Comparison of ENCODE assay signal across 11 cellular contexts in genomic region chr4:110108470-110108869, GRCh38.
DNase-seq lines count a peak whose midpoint lies in the region; ATAC-seq lines count a peak whose summit lies in the region.
"Had no signal": no experiment of that assay in that cellular context is flagged by ENCODE, and none has a peak within 500 bp of the region (broad histone marks: within the 10 kb centered on the region; RNA-seq: fewer than 3 reads in every experiment).

No MANE protein-coding gene starts in this region.

- peak overlapping the region; percentile 63 for H3K27ac ChIP-seq in temporal lobe (ENCODE audit: low read depth, low read length)
- H3K27ac ChIP-seq: RWPE1 had no signal

- ATAC-seq in HG02678 (IDR thresholded peaks at IDR 0.05; ENCODE audit: unreplicated experiment): peak; percentile 77
- peak; percentile 84 for ATAC-seq in HG03575 (IDR thresholded peaks at IDR 0.05; ENCODE audit: extremely low read depth, insufficient number of reproducible peaks, low FRiP score, unreplicated experiment)

- peak; percentile 11 for DNase-seq in SKM-1 (lab: John Stamatoyannopoulos, UW; ENCODE audit: unreplicated experiment)
- no peak for DNase-seq in SKM-1 treated with dmso at 0.1 percent for 144 hours (lab: John Stamatoyannopoulos, UW; ENCODE audit: unreplicated experiment)
- no peak for DNase-seq in retina
- no peak for DNase-seq in NCI-H82 (lab: John Stamatoyannopoulos, UW)
- DNase-seq in DMS153 (lab: John Stamatoyannopoulos, UW): no peak
- DNase-seq: activated CD8-positive, alpha-beta memory T cell treated with anti-CD3 and anti-CD28 coated beads, Interleukin-2, amount 50 U/mL, for 4 hours; cerebellar nuclear complex had no signal
